9 cellular contexts compared by ENCODE assay signal in the genomic region with DNA sequence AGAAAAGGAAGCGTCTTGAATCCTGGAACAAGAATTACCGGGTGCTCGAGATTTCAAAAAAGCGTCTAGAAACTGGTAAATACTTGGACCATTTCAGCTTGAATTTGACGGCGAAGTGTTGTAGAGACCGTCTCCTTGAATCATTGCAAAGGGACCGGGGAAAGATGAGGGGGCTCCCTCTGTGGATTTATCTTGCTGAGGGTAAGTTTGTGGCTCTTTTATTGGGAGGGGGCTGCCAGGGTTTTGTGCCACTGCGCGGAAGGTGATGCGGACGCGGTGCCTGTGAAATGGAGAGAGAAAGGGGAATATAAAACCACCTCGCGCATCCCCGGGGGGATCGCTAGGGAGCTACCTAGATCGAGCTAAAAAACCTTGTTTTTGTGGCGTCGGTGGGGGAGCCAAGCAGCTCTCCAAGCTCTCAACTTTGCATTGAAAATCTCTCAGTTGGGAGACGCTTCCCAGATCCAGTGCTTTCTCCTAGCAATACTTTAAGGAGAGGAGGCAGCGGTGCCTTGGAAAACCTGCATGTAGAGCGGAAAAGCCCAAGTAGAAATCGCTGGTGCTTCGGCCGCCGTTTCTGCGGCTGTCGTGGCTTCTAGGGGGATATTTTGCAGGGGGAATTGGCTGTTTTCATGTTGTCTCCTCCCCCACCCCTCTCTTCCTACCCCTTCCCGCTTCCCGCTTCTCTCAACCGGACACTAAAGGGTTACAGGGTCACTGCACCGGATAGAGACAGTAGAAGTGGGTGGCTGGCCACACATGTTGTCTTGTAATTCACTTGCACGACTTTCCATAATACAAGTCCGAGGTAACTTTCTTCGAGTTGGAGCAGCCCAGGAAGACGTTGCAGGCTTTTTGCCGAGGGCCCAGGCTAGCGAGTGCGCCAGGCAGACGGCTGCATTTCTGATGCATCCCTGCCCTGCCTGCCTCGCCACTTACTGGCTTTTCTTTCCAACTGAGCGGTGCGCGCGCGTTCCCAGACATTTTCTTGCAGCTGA.
DNase-seq lines count a peak whose midpoint lies in the region; ATAC-seq and TF ChIP-seq lines count a peak whose summit lies in the region.
"Had no signal": no experiment of that assay in that cellular context is flagged by ENCODE, and none has a peak within 500 bp of the region (broad histone marks: within the 10 kb centered on the region; RNA-seq: fewer than 3 reads in every experiment).

No MANE protein-coding gene starts in this region.

- H3K36me3 Mint-ChIP-seq in activated CD4-positive, alpha-beta T cell treated with anti-CD3 and anti-CD28 coated beads, Interleukin-2, amount 10 ng/mL, durations not matched to agents 24 days and 14 days (ENCODE audit: low read depth) = no peaks in the 10 kb centered on the region

- peak overlapping the region in 3 of 4 donors; percentile 67 to 78 (median 69) for H3K27ac ChIP-seq in sigmoid colon
- H3K27ac ChIP-seq: BLaER1 treated with 17β-estradiol and CSF1 and Interleukin-3, amounts not matched to agents 10 nM and 100 nM had no signal

- peaks cover 8% of the 10 kb centered on the region for H3K4me1 Mint-ChIP-seq in activated CD4-positive, alpha-beta T cell treated with anti-CD3 and anti-CD28 coated beads, Interleukin-2, amount 10 ng/mL, durations not matched to agents 24 days and 14 days

- peak overlapping the region; percentile 71 for H3K9ac ChIP-seq in iPS-15b (ENCODE audit: low read depth, low read length)
- H3K9ac ChIP-seq: BLaER1 treated with 17β-estradiol and CSF1 and Interleukin-3, amounts not matched to agents 10 nM and 100 nM had no signal

- DNase-seq in activated CD4-positive, alpha-beta T cell treated with anti-CD3 and anti-CD28 coated beads, Interleukin-2, amount 10 ng/mL, durations not matched to agents 24 days and 14 days = no peak
- no peak for DNase-seq in activated CD4-positive, alpha-beta T cell treated with anti-CD3 and anti-CD28 coated beads, Interleukin-2, amount 50 U/mL, for 1 hour
- DNase-seq in astrocyte of the hippocampus (ENCODE audit: low read depth, low spot score) = peak; percentile 84
- peak; percentile 72 for DNase-seq in sigmoid colon
- no peak for DNase-seq in NCI-H226
- no peak for DNase-seq in NCI-H2029 (lab: John Stamatoyannopoulos, UW)

- TF ChIP-seq EP300 in sigmoid colon (IDR thresholded peaks at IDR 0.05) = no peak

- peaks cover 24% of the 10 kb centered on the region for H3K27me3 Mint-ChIP-seq in activated CD4-positive, alpha-beta T cell treated with anti-CD3 and anti-CD28 coated beads, Interleukin-2, amount 10 ng/mL, durations not matched to agents 24 days and 14 days

- H3K9me3 ChIP-seq in iPS-15b (ENCODE audit: control insufficient read depth, insufficient read depth, low read length) = no peaks in the 10 kb centered on the region
- no peaks in the 10 kb centered on the region for H3K9me3 ChIP-seq in sigmoid colon

- 5 to 11% methylated on average over 47 of the region's 47 CpGs for WGBS in sigmoid colon, 2 donors

- TF ChIP-seq CTCF in sigmoid colon (IDR thresholded peaks at IDR 0.05) = no peak

- no peaks in the 10 kb centered on the region for H3K36me3 ChIP-seq in iPS-15b (ENCODE audit: control insufficient read depth, insufficient read depth, low read length)
- no peaks in the 10 kb centered on the region for H3K36me3 ChIP-seq in sigmoid colon
- H3K36me3 ChIP-seq: BLaER1 treated with 17β-estradiol and CSF1 and Interleukin-3, amounts not matched to agents 10 nM and 100 nM had no signal

- no peak overlapping the region for H3K27ac Mint-ChIP-seq in activated CD4-positive, alpha-beta T cell treated with anti-CD3 and anti-CD28 coated beads, Interleukin-2, amount 10 ng/mL, durations not matched to agents 24 days and 14 days

- intact Hi-C loops in activated CD4-positive, alpha-beta T cell treated with anti-CD3 and anti-CD28 coated beads, Interleukin-2, amount 10 ng/mL, durations not matched to agents 24 days and 14 days (cut with micrococcal nuclease) = loop anchor here (5.0 kb wide), 1 partner anchor 188 kb away; a partner anchor contains a TSS
- intact Hi-C loops in sigmoid colon (cut with DNase I) = no loop called here

- no peak for TF ChIP-seq POLR2A in sigmoid colon (IDR thresholded peaks at IDR 0.05)

- peaks cover 25% of the 10 kb centered on the region for H3K4me1 ChIP-seq in iPS-15b (ENCODE audit: control insufficient read depth, insufficient read depth, low read length)
- H3K4me1 ChIP-seq in sigmoid colon = peaks cover 0 to 10% (median 3%) of the 10 kb centered on the region in 4 donors
- H3K4me1 ChIP-seq: BLaER1 treated with 17β-estradiol and CSF1 and Interleukin-3, amounts not matched to agents 10 nM and 100 nM had no signal

- H3K27me3 ChIP-seq in iPS-15b (ENCODE audit: control insufficient read depth, insufficient read depth, low read length) = no peaks in the 10 kb centered on the region
- H3K27me3 ChIP-seq in sigmoid colon = no peaks in the 10 kb centered on the region

- H3K4me3 ChIP-seq in iPS-15b (ENCODE audit: low read depth, low read length) (peak overlapping the region; percentile 76), sigmoid colon (peak overlapping the region; percentile 30 to 60 (median 56))
- H3K4me3 ChIP-seq: BLaER1 treated with 17β-estradiol and CSF1 and Interleukin-3, amounts not matched to agents 10 nM and 100 nM had no signal

- H3K9me3 Mint-ChIP-seq in activated CD4-positive, alpha-beta T cell treated with anti-CD3 and anti-CD28 coated beads, Interleukin-2, amount 10 ng/mL, durations not matched to agents 24 days and 14 days = no peaks in the 10 kb centered on the region

- H3K4me3 Mint-ChIP-seq in activated CD4-positive, alpha-beta T cell treated with anti-CD3 and anti-CD28 coated beads, Interleukin-2, amount 10 ng/mL, durations not matched to agents 24 days and 14 days = peak overlapping the region; percentile 5

- ATAC-seq in GM21723 (IDR thresholded peaks at IDR 0.05; ENCODE audit: unreplicated experiment) = no peak

Comparison
In these comparisons a context has a peak if more than half of its experiments do, and no peak if none do; other contexts are left out.
1. DNase-seq: peak in astrocyte of the hippocampus (single experiment) and sigmoid colon (single experiment); none in activated CD4-positive, alpha-beta T cell treated with anti-CD3 and anti-CD28 coated beads, Interleukin-2, amount 10 ng/mL, durations not matched to agents 24 days and 14 days (single experiment), activated CD4-positive, alpha-beta T cell treated with anti-CD3 and anti-CD28 coated beads, Interleukin-2, amount 50 U/mL, for 1 hour (single experiment), NCI-H226 (single experiment) and NCI-H2029 (single experiment).